ENCODE assay signal across 14 cellular contexts in the genomic region with DNA sequence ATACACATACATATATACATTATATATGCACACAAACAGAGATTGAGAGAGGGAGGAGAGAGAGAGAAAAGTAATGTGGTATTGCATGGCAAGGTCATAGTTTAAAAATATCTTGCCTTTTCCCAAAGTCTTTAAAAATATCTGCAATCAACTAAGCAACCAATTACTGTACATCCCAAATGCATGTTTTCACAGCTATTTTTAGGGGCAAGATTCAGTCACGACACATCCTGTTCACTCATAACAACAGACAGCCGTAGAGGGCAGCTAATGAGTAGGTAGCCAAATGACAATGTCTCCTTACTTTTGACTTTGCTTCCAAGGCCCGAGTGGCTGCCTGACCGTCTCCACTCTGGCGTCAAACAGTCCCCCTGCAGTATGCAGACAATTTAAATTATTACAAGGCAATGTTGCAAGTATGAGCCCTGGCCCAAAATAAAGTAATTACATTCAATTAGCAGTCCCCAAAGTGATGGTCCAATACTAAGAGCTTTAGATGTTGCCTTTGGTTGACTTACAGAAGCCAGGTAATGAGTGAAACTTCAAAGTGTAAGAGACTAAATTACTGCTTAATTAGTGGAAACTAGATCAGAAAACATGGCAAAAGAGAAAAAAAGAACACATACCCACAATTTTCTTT.
"Had no signal": no experiment of that assay in that cellular context is flagged by ENCODE, and none has a peak within 500 bp of the region (broad histone marks: within the 10 kb centered on the region; RNA-seq: fewer than 3 reads in every experiment).

No MANE protein-coding gene starts in this region.

- H3K4me2 ChIP-seq: hepatocyte had no signal

- H3K27me3 ChIP-seq: hepatocyte, ovary, tibial artery, upper lobe of left lung, uterus had no signal

- DNase-seq: foreskin keratinocyte; head of caudate nucleus; left colon; left ventricle myocardium superior; mesenchymal stem cell; naive thymus-derived CD8-positive, alpha-beta T cell; ovary; right cardiac atrium; stimulated activated CD4-positive, alpha-beta T cell treated with anti-CD3 and anti-CD28 coated beads, Interleukin-4, amount 100 ng/mL, for 1 hour; tibial artery; upper lobe of left lung; uterus had no signal

- H3K27ac ChIP-seq: foreskin keratinocyte, hepatocyte, ovary, tibial artery, upper lobe of left lung, uterus had no signal

- H3K36me3 ChIP-seq: ovary, tibial artery, upper lobe of left lung, uterus had no signal

- H3K79me2 ChIP-seq: hepatocyte had no signal

- H3K4me1 ChIP-seq: foreskin keratinocyte, tibial artery, upper lobe of left lung, uterus had no signal

- H3K9me3 ChIP-seq: ovary, tibial artery, upper lobe of left lung, uterus had no signal

- H2AFZ ChIP-seq: hepatocyte had no signal

- H3K4me3 ChIP-seq: hepatocyte, lung, ovary, tibial artery, upper lobe of left lung, uterus had no signal
